In genomic region chr15:94838281-94838680, GRCh38 we compare ENCODE assay signal across 23 cellular contexts.
"Had no signal": no experiment of that assay in that cellular context is flagged by ENCODE, and none has a peak within 500 bp of the region (broad histone marks: within the 10 kb centered on the region; RNA-seq: fewer than 3 reads in every experiment).

No MANE protein-coding gene starts in this region.

- H3K27ac ChIP-seq: lower lobe of right lung, pancreas, prostate gland, skin epidermis, spleen, suprapubic skin, transverse colon, upper lobe of left lung, vagina had no signal

- H3K36me3 ChIP-seq: lower lobe of right lung, pancreas, prostate gland, spleen, suprapubic skin, transverse colon, upper lobe of left lung, vagina had no signal

- H3K9me3 Mint-ChIP-seq: stimulated activated effector memory CD8-positive, alpha-beta T cell treated with anti-CD3 and anti-CD28 coated beads, Interleukin-12 subunit alpha, Interleukin-12 subunit beta, amount 100 ng/mL, for 72 hours; stimulated activated naive CD8-positive, alpha-beta T cell treated with anti-CD3 and anti-CD28 coated beads, Interleukin-15, Interleukin-2, amounts not matched to agents 100 ng/mL and 50 ng/mL, for 24 hours had no signal

- H3K36me3 Mint-ChIP-seq: naive thymus-derived CD8-positive, alpha-beta T cell; stimulated activated effector memory CD8-positive, alpha-beta T cell treated with anti-CD3 and anti-CD28 coated beads, Interleukin-12 subunit alpha, Interleukin-12 subunit beta, amount 100 ng/mL, for 72 hours had no signal

- H3K4me3 ChIP-seq: lower lobe of right lung, pancreas, prostate gland, skin epidermis, spleen, suprapubic skin, transverse colon, upper lobe of left lung, vagina had no signal

- H3K9me3 ChIP-seq: pancreas, prostate gland, suprapubic skin, transverse colon, vagina had no signal

- H3K27me3 ChIP-seq: pancreas, suprapubic skin, transverse colon, upper lobe of left lung, vagina had no signal

- H3K4me3 Mint-ChIP-seq: naive thymus-derived CD8-positive, alpha-beta T cell; nephron progenitor cell; stimulated activated effector memory CD8-positive, alpha-beta T cell treated with anti-CD3 and anti-CD28 coated beads, Interleukin-12 subunit alpha, Interleukin-12 subunit beta, amount 100 ng/mL, for 72 hours; stimulated activated naive CD8-positive, alpha-beta T cell treated with anti-CD3 and anti-CD28 coated beads, Interleukin-15, Interleukin-2, amounts not matched to agents 100 ng/mL and 50 ng/mL, for 24 hours had no signal

- ATAC-seq: left cardiac atrium; left lobe of liver; lower lobe of right lung; naive thymus-derived CD8-positive, alpha-beta T cell; pancreas; right cardiac atrium; sciatic nerve; stimulated activated effector memory CD8-positive, alpha-beta T cell treated with anti-CD3 and anti-CD28 coated beads, Interleukin-12 subunit alpha, Interleukin-12 subunit beta, amount 100 ng/mL, for 72 hours had no signal

- DNase-seq: hippocampal formation; kidney glomerular epithelial cell; left cardiac atrium; lower lobe of right lung; naive thymus-derived CD8-positive, alpha-beta T cell; nephron progenitor cell; pancreas; posterior cingulate gyrus; retina; right cardiac atrium; spleen; stimulated activated CD4-positive, alpha-beta T cell treated with anti-CD3 and anti-CD28 coated beads, Interleukin-4, amount 100 ng/mL, for 24 hours; stimulated activated naive CD4-positive, alpha-beta T cell; transverse colon; upper lobe of left lung had no signal

- H3K4me1 Mint-ChIP-seq: naive thymus-derived CD8-positive, alpha-beta T cell; stimulated activated effector memory CD8-positive, alpha-beta T cell treated with anti-CD3 and anti-CD28 coated beads, Interleukin-12 subunit alpha, Interleukin-12 subunit beta, amount 100 ng/mL, for 72 hours had no signal

- H3K27ac Mint-ChIP-seq: naive thymus-derived CD8-positive, alpha-beta T cell; nephron progenitor cell; stimulated activated effector memory CD8-positive, alpha-beta T cell treated with anti-CD3 and anti-CD28 coated beads, Interleukin-12 subunit alpha, Interleukin-12 subunit beta, amount 100 ng/mL, for 72 hours; stimulated activated naive CD8-positive, alpha-beta T cell treated with anti-CD3 and anti-CD28 coated beads, Interleukin-15, Interleukin-2, amounts not matched to agents 100 ng/mL and 50 ng/mL, for 24 hours had no signal

- H3K4me1 ChIP-seq: lower lobe of right lung, pancreas, prostate gland, suprapubic skin, upper lobe of left lung, vagina had no signal
